ENCODE assay signal across 8 cellular contexts in genomic region chr19:5718579-5719273, GRCh38. TPM values are rescaled to one million over a fixed set of nuclear protein-coding genes. Genes with fewer than 3 reads are reported as not detected.
A peak's percentile ranks its signal among the peaks of the same experiment; 100 is the strongest.
DNase-seq lines count a peak whose midpoint lies in the region; ATAC-seq and TF ChIP-seq lines count a peak whose summit lies in the region.

No MANE protein-coding gene starts in this region.

- TF ChIP-seq CTCF in brain (conservative IDR thresholded peaks at IDR 0.05) (no peak), thoracic aorta (IDR thresholded peaks at IDR 0.05) (no peak)

- peak overlapping the region; percentile 85 for H3K4me2 ChIP-seq in mesendoderm (ENCODE audit: low read length)

- no peaks in the 10 kb centered on the region for H3K9me3 ChIP-seq in thoracic aorta

- peak overlapping the region; percentile 98 for H3K4me3 ChIP-seq in mesendoderm (ENCODE audit: low read length)
- H3K4me3 ChIP-seq in thoracic aorta = peak overlapping the region; percentile 89

- intact Hi-C loops in left colon (cut with DNase I, micrococcal nuclease) = no loop called here

- DNase-seq in stimulated activated naive CD4-positive, alpha-beta T cell treated with Interleukin-2 at 50 U/mL for 16 hours (lab: John Stamatoyannopoulos, UW) = peak; percentile 67
- DNase-seq in stimulated activated naive CD4-positive, alpha-beta T cell (lab: John Stamatoyannopoulos, UW) = no peak
- DNase-seq in RPMI7951 (ENCODE audit: low read depth) (peak; percentile 64), mesendoderm (peak; percentile 84), thoracic aorta (ENCODE audit: low spot score) (no peak), iPS-NIHi11 (ENCODE audit: low spot score) (no peak), left colon (no peak)

- H3K4ac ChIP-seq in mesendoderm (ENCODE audit: low read depth, low read length) = no peak overlapping the region

- H3K4me1 Mint-ChIP-seq in brain = peaks cover 39% of the 10 kb centered on the region

- no peak overlapping the region for H2AK5ac ChIP-seq in mesendoderm (ENCODE audit: low read length)

- peak overlapping the region; percentile 91 for H3K9ac ChIP-seq in mesendoderm (ENCODE audit: low read length)

- peaks cover 33% of the 10 kb centered on the region for H3K36me3 Mint-ChIP-seq in brain

- peak overlapping the region; percentile 89 to 99 (median 96) for H3K27ac Mint-ChIP-seq in brain

- H4K5ac ChIP-seq in mesendoderm (ENCODE audit: low read length) = no peak overlapping the region

- H4K8ac ChIP-seq in mesendoderm (ENCODE audit: low read depth, low read length) = no peak overlapping the region

- H3K36me3 ChIP-seq in mesendoderm (ENCODE audit: control insufficient read depth, insufficient read depth, low read length) = no peaks in the 10 kb centered on the region
- no peaks in the 10 kb centered on the region for H3K36me3 ChIP-seq in thoracic aorta

- peaks cover 16% of the 10 kb centered on the region for H3K79me1 ChIP-seq in mesendoderm (ENCODE audit: low read length)

- no peak overlapping the region for H3K18ac ChIP-seq in mesendoderm (ENCODE audit: low read length)

- no peak overlapping the region for H2BK120ac ChIP-seq in mesendoderm (ENCODE audit: low read depth, low read length)

- no peak overlapping the region for H2BK5ac ChIP-seq in mesendoderm (ENCODE audit: low read length)

- H3K27me3 ChIP-seq in mesendoderm (ENCODE audit: insufficient read depth, low read length, poor library complexity) (no peaks in the 10 kb centered on the region), thoracic aorta (replicated peaks; ENCODE audit: insufficient read depth) (no peaks in the 10 kb centered on the region)

- H3K23ac ChIP-seq in mesendoderm (ENCODE audit: low read length) = peak overlapping the region; percentile 6

- no peaks in the 10 kb centered on the region for H3K27me3 Mint-ChIP-seq in brain

- H3K4me1 ChIP-seq in mesendoderm (ENCODE audit: control insufficient read depth, low read depth, low read length) = no peaks in the 10 kb centered on the region
- peaks cover 11 to 19% of the 10 kb centered on the region in 2 donors for H3K4me1 ChIP-seq in thoracic aorta (ENCODE audit: control insufficient read depth in 1 of 2, low read depth in 2 of 2)

- peaks cover 44% of the 10 kb centered on the region for H3K79me2 ChIP-seq in mesendoderm (ENCODE audit: control insufficient read depth, insufficient read depth, low read length)

- ATAC-seq in thoracic aorta (ENCODE audit: insufficient number of reproducible peaks, low FRiP score, low read depth) (no peak), left colon (no peak)

- peak overlapping the region; percentile 91 to 96 (median 94) for H3K4me3 Mint-ChIP-seq in brain

- H3K9me3 Mint-ChIP-seq in brain = peaks cover 0 to 4% (median 0%) of the 10 kb centered on the region in 5 experiments

- H3K27ac ChIP-seq in mesendoderm (ENCODE audit: low read depth, low read length) (peak overlapping the region; percentile 7), thoracic aorta (peak overlapping the region; percentile 92 to 95)

- no CpG with 5 or more reads among the region's 11 CpGs for WGBS in mesendoderm (ENCODE audit: extremely low coverage, insufficient coverage, low lambda C conversion rate)

- peak overlapping the region; percentile 93 for H3K56ac ChIP-seq in mesendoderm (ENCODE audit: low read length)

- no peak overlapping the region for H2BK15ac ChIP-seq in mesendoderm (replicated peaks; ENCODE audit: low read depth)

RNA-seq across cellular contexts. Expression of gene LONP1, which starts 1.2 kb away (rescaled TPM):
- 34.6 and 38.2 TPM in 2 replicates for total RNA-seq in RPMI7951 (2014; rRNA removed; shearing (Covaris generic))
- polyA plus RNA-seq in brain (ENCODE audit: insufficient read depth, low read depth, low replicate concordance) = 108 TPM
- 45.3 TPM for polyA plus RNA-seq in mesendoderm (2013, experiment 1 of 2)
- 45.8 TPM for polyA plus RNA-seq in mesendoderm (2013, experiment 2 of 2)
- total RNA-seq in thoracic aorta = 10 to 100 TPM; 52.8 to 82.8 TPM
- total RNA-seq in left colon = 10 to 100 TPM; 48.9 to 49.1 TPM

RNA-seq across cellular contexts. Expression of gene CATSPERD, which starts 1.7 kb away (rescaled TPM):
- total RNA-seq in RPMI7951 (2014; rRNA removed; shearing (Covaris generic)) = not detected in 2 replicates
- polyA plus RNA-seq in brain (ENCODE audit: insufficient read depth, low read depth, low replicate concordance) = not detected
- 0.03 TPM for polyA plus RNA-seq in mesendoderm (2013, experiment 1 of 2)
- polyA plus RNA-seq in mesendoderm (2013, experiment 2 of 2) = not detected
- total RNA-seq in thoracic aorta (under 1 TPM in 1 of 2 donors, not detected in 1; 0.41 TPM), left colon (not detected)

RNA-seq across cellular contexts. Expression of gene RPL36, which starts 28.6 kb away (rescaled TPM):
- 738 and 947 TPM in 2 replicates for total RNA-seq in RPMI7951 (2014; rRNA removed; shearing (Covaris generic))
- polyA plus RNA-seq in brain (ENCODE audit: insufficient read depth, low read depth, low replicate concordance) = 2,480 TPM
- polyA plus RNA-seq in mesendoderm (2013, experiment 1 of 2) = 1,911 TPM
- 1,926 TPM for polyA plus RNA-seq in mesendoderm (2013, experiment 2 of 2)
- total RNA-seq in thoracic aorta (100 to 1,000 TPM; 274 to 397 TPM), left colon (100 to 1,000 TPM; 759 to 781 TPM)

RNA-seq across cellular contexts. Expression of gene HSD11B1L, which starts 37.9 kb away (rescaled TPM):
- 9.5 and 22.4 TPM in 2 replicates for total RNA-seq in RPMI7951 (2014; rRNA removed; shearing (Covaris generic))
- 51.7 TPM for polyA plus RNA-seq in brain (ENCODE audit: insufficient read depth, low read depth, low replicate concordance)
- polyA plus RNA-seq in mesendoderm (2013, experiment 1 of 2) = 1.7 TPM
- polyA plus RNA-seq in mesendoderm (2013, experiment 2 of 2) = 1.8 TPM
- 10 to 100 TPM in 1 of 2 donors, 1 to 10 TPM in 1; 7.5 to 11.6 TPM for total RNA-seq in thoracic aorta
- 1 to 10 TPM; 3.5 to 3.8 TPM for total RNA-seq in left colon

RNA-seq across cellular contexts. Expression of gene MICOS13, which starts 38.4 kb away (rescaled TPM):
- total RNA-seq in RPMI7951 (2014; rRNA removed; shearing (Covaris generic)) = 67.8 and 68.8 TPM in 2 replicates
- polyA plus RNA-seq in brain (ENCODE audit: insufficient read depth, low read depth, low replicate concordance) = 120 TPM
- polyA plus RNA-seq in mesendoderm (2013, experiment 1 of 2) = 12.6 TPM
- polyA plus RNA-seq in mesendoderm (2013, experiment 2 of 2) = 13.5 TPM
- total RNA-seq in thoracic aorta = 10 to 100 TPM; 16.9 to 43.7 TPM
- total RNA-seq in left colon = 10 to 100 TPM; 66.3 to 83.4 TPM

Comparison
In these comparisons a context has a peak if more than half of its experiments do, and no peak if none do; other contexts are left out.
1. DNase-seq: peak in stimulated activated naive CD4-positive, alpha-beta T cell treated with Interleukin-2 at 50 U/mL for 16 hours (single experiment), RPMI7951 (single experiment) and mesendoderm (single experiment); none in stimulated activated naive CD4-positive, alpha-beta T cell (0 of 6), thoracic aorta (single experiment), iPS-NIHi11 (single experiment) and left colon (0 of 2).